Comparison of ENCODE assay signal across 15 cellular contexts in the genomic region with DNA sequence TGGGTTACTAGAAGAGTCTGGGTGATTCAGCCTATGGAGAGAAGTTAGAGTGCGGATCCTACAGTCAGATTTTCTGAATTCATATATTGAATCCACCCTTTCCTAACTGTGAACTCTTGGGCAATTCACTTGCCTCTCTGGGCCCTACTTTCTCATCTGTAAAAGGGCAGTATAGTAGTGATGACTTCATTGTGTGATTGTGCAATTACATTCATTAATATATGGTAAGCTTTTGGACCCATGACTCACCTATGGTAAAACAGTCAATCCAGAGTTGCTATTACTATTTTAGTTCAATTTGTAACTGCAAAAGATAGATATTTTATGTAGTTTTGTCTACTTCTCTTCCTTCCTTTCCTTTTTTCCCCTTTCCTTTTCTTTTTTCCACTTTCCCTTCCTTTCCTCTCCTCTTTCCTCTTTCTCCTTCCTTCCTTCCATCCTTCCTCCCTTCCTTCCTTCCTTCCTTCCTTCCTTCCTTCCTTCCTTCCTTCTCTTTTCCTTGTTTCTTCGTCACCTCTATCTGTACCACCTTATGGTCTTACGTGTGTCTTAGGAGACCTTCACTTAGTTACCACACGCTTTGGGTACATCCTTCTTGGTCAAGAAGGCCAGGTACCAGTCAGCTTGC. TPM values are rescaled to one million over a fixed set of nuclear protein-coding genes. Genes with fewer than 3 reads are reported as not detected.
"Had no signal": no experiment of that assay in that cellular context is flagged by ENCODE, and none has a peak within 500 bp of the region (broad histone marks: within the 10 kb centered on the region; RNA-seq: fewer than 3 reads in every experiment).

No MANE protein-coding gene starts in this region.

- H3K9me3 ChIP-seq: ovary, testis had no signal

- H3K27ac ChIP-seq: ovary, testis had no signal

- ATAC-seq: activated naive CD8-positive, alpha-beta T cell treated with anti-CD3 and anti-CD28 coated beads, Interleukin-2, amount 50 U/mL, for 24 hours; stimulated activated naive CD8-positive, alpha-beta T cell treated with anti-CD3 and anti-CD28 coated beads, Interleukin-15, amount 100 ng/mL, for 72 hours; T-cell had no signal

- H3K36me3 ChIP-seq: ovary had no signal

- H3K4me1 ChIP-seq: testis had no signal

- H3K27me3 ChIP-seq: ovary, testis had no signal

- DNase-seq: activated CD4-positive, alpha-beta T cell treated with anti-CD3 and anti-CD28 coated beads, Interleukin-2, amount 10 ng/mL, durations not matched to agents 24 days and 14 days; activated naive CD4-positive, alpha-beta T cell treated with Interleukin-2 at 50 U/mL for 16 hours; activated naive CD8-positive, alpha-beta T cell treated with anti-CD3 and anti-CD28 coated beads, Interleukin-2, amount 50 U/mL, for 24 hours; foreskin melanocyte; ovary; stimulated activated CD4-positive, alpha-beta T cell treated with anti-CD3 and anti-CD28 coated beads, Interleukin-15, amount 100 ng/mL, for 24 hours; stimulated activated CD4-positive, alpha-beta T cell treated with anti-CD3 and anti-CD28 coated beads, Interleukin-4, amount 100 ng/mL, for 24 hours; stimulated activated naive CD8-positive, alpha-beta T cell treated with anti-CD3 and anti-CD28 coated beads, Interleukin-15, amount 100 ng/mL, for 72 hours; T-cell; T1000; testis had no signal

- H3K4me3 ChIP-seq: ovary, testis had no signal

RNA-seq across cellular contexts. Expression of a gene that starts 37.0 kb away (rescaled TPM):
- total RNA-seq: activated CD4-positive, alpha-beta T cell treated with anti-CD3 and anti-CD28 coated beads, Interleukin-2, amount 10 ng/mL, durations not matched to agents 24 days and 14 days; mesenteric fat pad; neural crest cell; T-cell; ureter had no signal
- polyA plus RNA-seq: esophagus had no signal
